18 cellular contexts compared by ENCODE assay signal in the genomic region with DNA sequence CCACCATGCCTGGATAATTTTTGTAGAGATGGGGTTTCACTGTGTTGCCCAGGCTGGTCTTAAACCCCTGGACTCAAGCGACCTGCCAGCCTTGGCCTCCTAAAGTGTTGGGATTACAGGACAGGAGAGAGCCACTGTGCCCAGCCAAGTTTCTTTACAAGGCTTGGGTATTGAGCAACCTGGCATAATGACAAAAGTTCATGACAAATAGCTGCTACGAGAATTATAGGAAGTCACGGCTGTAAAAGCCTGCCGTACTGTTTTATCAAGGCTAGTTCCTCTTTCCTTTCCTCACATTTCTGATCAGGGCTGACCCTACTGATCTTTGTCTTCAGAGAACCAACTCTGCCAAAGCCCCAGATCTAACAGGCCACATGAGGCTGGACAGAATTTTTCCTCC.
DNase-seq lines count a peak whose midpoint lies in the region; ATAC-seq and TF ChIP-seq lines count a peak whose summit lies in the region.
"Had no signal": no experiment of that assay in that cellular context is flagged by ENCODE, and none has a peak within 500 bp of the region (broad histone marks: within the 10 kb centered on the region; RNA-seq: fewer than 3 reads in every experiment).

No MANE protein-coding gene starts in this region.

- peaks cover 11% of the 10 kb centered on the region for H3K4me1 ChIP-seq in psoas muscle

- H3K27me3 Mint-ChIP-seq in activated naive CD8-positive, alpha-beta T cell treated with anti-CD3 and anti-CD28 coated beads for 36 hours = no peaks in the 10 kb centered on the region
- H3K27me3 Mint-ChIP-seq: activated CD4-positive, alpha-beta memory T cell treated with anti-CD3 and anti-CD28 coated beads for 36 hours; activated naive CD4-positive, alpha-beta T cell treated with anti-CD3 and anti-CD28 coated beads, Interleukin-2, amount 50 U/mL, for 24 hours; CD8-positive, alpha-beta memory T cell; T-cell had no signal

- no peak overlapping the region for H3K4me3 ChIP-seq in foreskin fibroblast (ENCODE audit: low read depth in 1 of 2, low read length in 2 of 2)
- no peak overlapping the region for H3K4me3 ChIP-seq in psoas muscle

- no peak overlapping the region for H3K27ac Mint-ChIP-seq in activated naive CD8-positive, alpha-beta T cell treated with anti-CD3 and anti-CD28 coated beads for 36 hours
- H3K27ac Mint-ChIP-seq: activated CD4-positive, alpha-beta memory T cell treated with anti-CD3 and anti-CD28 coated beads for 36 hours; activated naive CD4-positive, alpha-beta T cell treated with anti-CD3 and anti-CD28 coated beads, Interleukin-2, amount 50 U/mL, for 24 hours; CD8-positive, alpha-beta memory T cell; memory B cell; T-cell had no signal

- no peaks in the 10 kb centered on the region for H3K36me3 ChIP-seq in psoas muscle (ENCODE audit: insufficient read depth in 1 of 2, low read depth in 1 of 2)

- 8 to 12% (median 11%) methylated on average over 4 of the region's 4 CpGs for WGBS in psoas muscle, 3 donors

- DNase-seq in OCI-M1 (lab: John Stamatoyannopoulos, UW) (peak; percentile 87), foreskin fibroblast (peak; percentile 8 to 14), psoas muscle (peak in 1 of 2 donors; percentile 18)
- DNase-seq in activated CD4-positive, alpha-beta T cell treated with anti-CD3 and anti-CD28 coated beads for 48 hours = no peak
- DNase-seq in activated naive CD8-positive, alpha-beta T cell treated with anti-CD3 and anti-CD28 coated beads for 36 hours = no peak
- DNase-seq: activated CD4-positive, alpha-beta memory T cell treated with anti-CD3 and anti-CD28 coated beads for 36 hours; CD8-positive, alpha-beta memory T cell; cortex of kidney; NCI-H1694; stimulated activated CD4-positive, alpha-beta T cell treated with anti-CD3 and anti-CD28 coated beads, Interleukin-2, amount 100 ng/mL, for 48 hours; stimulated activated naive CD8-positive, alpha-beta T cell treated with anti-CD3 and anti-CD28 coated beads, Interleukin-15, Interleukin-2, amounts not matched to agents 100 U/mL and 50 U/mL, for 24 hours; T-cell had no signal

- H3K27ac ChIP-seq in psoas muscle = no peak overlapping the region
- H3K27ac ChIP-seq: parathyroid adenoma had no signal

- H3K4me1 Mint-ChIP-seq in activated naive CD8-positive, alpha-beta T cell treated with anti-CD3 and anti-CD28 coated beads for 36 hours = no peaks in the 10 kb centered on the region
- H3K4me1 Mint-ChIP-seq: activated naive CD4-positive, alpha-beta T cell treated with anti-CD3 and anti-CD28 coated beads, Interleukin-2, amount 50 U/mL, for 24 hours; CD8-positive, alpha-beta memory T cell; T-cell had no signal

- no peaks in the 10 kb centered on the region for H3K27me3 ChIP-seq in psoas muscle (ENCODE audit: insufficient read depth in 3 of 3, low read length in 2 of 3)

- no peak overlapping the region for H3K4me3 Mint-ChIP-seq in activated naive CD8-positive, alpha-beta T cell treated with anti-CD3 and anti-CD28 coated beads for 36 hours
- H3K4me3 Mint-ChIP-seq: activated CD4-positive, alpha-beta memory T cell treated with anti-CD3 and anti-CD28 coated beads for 36 hours; activated naive CD4-positive, alpha-beta T cell treated with anti-CD3 and anti-CD28 coated beads, Interleukin-2, amount 50 U/mL, for 24 hours; CD8-positive, alpha-beta memory T cell; memory B cell; T-cell had no signal

- H3K9me3 ChIP-seq in psoas muscle = no peaks in the 10 kb centered on the region

- no peaks in the 10 kb centered on the region for H3K9me3 Mint-ChIP-seq in activated naive CD8-positive, alpha-beta T cell treated with anti-CD3 and anti-CD28 coated beads for 36 hours
- H3K9me3 Mint-ChIP-seq: activated naive CD4-positive, alpha-beta T cell treated with anti-CD3 and anti-CD28 coated beads, Interleukin-2, amount 50 U/mL, for 24 hours had no signal

- intact Hi-C loops in psoas muscle (cut with DNase I) = no loop called here

- ATAC-seq in GM19328 (IDR thresholded peaks at IDR 0.05; ENCODE audit: unreplicated experiment) = peak; percentile 12
- peak in 3 of 4 donors; percentile 57 to 70 (median 70) for ATAC-seq in psoas muscle
- no peak for ATAC-seq in GM21786 (IDR thresholded peaks at IDR 0.05; ENCODE audit: unreplicated experiment)
- ATAC-seq in HG02852 (IDR thresholded peaks at IDR 0.05; ENCODE audit: unreplicated experiment) = no peak
- ATAC-seq: stimulated activated naive CD8-positive, alpha-beta T cell treated with anti-CD3 and anti-CD28 coated beads, Interleukin-15, Interleukin-2, amounts not matched to agents 100 U/mL and 50 U/mL, for 24 hours; T-cell had no signal

- H3K36me3 Mint-ChIP-seq in activated naive CD8-positive, alpha-beta T cell treated with anti-CD3 and anti-CD28 coated beads for 36 hours = no peaks in the 10 kb centered on the region
- H3K36me3 Mint-ChIP-seq: activated CD4-positive, alpha-beta memory T cell treated with anti-CD3 and anti-CD28 coated beads for 36 hours; activated naive CD4-positive, alpha-beta T cell treated with anti-CD3 and anti-CD28 coated beads, Interleukin-2, amount 50 U/mL, for 24 hours; CD8-positive, alpha-beta memory T cell; memory B cell; T-cell had no signal

- TF ChIP-seq CTCF in foreskin fibroblast (IDR thresholded peaks at IDR 0.05; ENCODE audit: low read depth, low read length) = no peak
- TF ChIP-seq CTCF in psoas muscle (IDR thresholded peaks at IDR 0.05) = no peak

Comparison
In these comparisons a context has a peak if more than half of its experiments do, and no peak if none do; other contexts are left out.
1. ATAC-seq: peak in GM19328 (single experiment) and psoas muscle (3 of 4); none in GM21786 (single experiment) and HG02852 (single experiment).
2. DNase-seq: peak in OCI-M1 (single experiment) and foreskin fibroblast (2 of 2); none in activated CD4-positive, alpha-beta T cell treated with anti-CD3 and anti-CD28 coated beads for 48 hours (single experiment) and activated naive CD8-positive, alpha-beta T cell treated with anti-CD3 and anti-CD28 coated beads for 36 hours (single experiment).